1 cellular context compared by ENCODE assay signal in the genomic region with DNA sequence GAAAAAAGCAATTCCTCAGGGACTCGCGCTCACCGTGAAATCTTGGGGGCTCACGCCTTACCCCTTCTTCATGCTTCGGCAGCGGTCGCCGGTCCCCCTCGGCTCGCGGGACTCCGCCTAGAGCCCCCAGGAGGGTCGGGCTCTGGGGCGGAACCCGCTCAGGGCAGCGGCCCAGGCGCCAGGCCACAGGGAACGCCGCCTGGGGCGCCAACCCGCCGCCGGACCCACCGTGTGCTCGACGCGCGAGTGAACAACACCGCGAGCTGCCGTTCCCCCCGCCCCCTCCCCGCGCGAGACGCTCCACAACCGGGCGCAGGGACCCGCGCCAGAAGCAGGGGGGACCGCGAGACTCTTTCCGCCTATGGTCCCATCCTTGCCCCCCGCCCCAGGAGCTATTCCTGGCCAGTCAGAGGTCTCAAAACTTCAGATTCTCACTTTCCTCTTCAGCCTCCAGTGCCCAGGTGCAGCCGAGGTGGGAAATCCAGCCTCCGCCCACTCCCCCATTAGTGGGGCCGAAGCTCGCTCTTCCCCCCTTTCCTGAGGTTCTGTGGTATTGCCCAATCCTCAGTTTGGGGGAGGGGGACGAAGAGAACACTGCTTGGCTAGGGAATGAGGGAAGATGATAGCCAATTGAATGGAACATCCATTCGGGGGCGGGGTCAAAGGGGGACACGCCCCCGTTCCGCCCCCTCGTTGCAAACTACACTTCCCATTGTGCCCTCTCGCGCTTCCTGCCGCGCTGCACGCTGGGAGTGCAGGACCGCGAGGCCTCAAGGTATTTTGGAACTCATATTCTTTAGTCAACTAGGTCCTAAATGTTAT.
TF ChIP-seq lines count a peak whose summit lies in the region.

A gene (minus strand): TSS at position 265 of the 822 bp plus-strand sequence. CDS start 52,069 bp downstream, outside the sequence.

TF ChIP-seq in HepG2, 621 proteins besides CTCF, POLR2A, EP300 and RAD21 (continued from another document and continues in another):
- TF ChIP-seq, protein P1, sequence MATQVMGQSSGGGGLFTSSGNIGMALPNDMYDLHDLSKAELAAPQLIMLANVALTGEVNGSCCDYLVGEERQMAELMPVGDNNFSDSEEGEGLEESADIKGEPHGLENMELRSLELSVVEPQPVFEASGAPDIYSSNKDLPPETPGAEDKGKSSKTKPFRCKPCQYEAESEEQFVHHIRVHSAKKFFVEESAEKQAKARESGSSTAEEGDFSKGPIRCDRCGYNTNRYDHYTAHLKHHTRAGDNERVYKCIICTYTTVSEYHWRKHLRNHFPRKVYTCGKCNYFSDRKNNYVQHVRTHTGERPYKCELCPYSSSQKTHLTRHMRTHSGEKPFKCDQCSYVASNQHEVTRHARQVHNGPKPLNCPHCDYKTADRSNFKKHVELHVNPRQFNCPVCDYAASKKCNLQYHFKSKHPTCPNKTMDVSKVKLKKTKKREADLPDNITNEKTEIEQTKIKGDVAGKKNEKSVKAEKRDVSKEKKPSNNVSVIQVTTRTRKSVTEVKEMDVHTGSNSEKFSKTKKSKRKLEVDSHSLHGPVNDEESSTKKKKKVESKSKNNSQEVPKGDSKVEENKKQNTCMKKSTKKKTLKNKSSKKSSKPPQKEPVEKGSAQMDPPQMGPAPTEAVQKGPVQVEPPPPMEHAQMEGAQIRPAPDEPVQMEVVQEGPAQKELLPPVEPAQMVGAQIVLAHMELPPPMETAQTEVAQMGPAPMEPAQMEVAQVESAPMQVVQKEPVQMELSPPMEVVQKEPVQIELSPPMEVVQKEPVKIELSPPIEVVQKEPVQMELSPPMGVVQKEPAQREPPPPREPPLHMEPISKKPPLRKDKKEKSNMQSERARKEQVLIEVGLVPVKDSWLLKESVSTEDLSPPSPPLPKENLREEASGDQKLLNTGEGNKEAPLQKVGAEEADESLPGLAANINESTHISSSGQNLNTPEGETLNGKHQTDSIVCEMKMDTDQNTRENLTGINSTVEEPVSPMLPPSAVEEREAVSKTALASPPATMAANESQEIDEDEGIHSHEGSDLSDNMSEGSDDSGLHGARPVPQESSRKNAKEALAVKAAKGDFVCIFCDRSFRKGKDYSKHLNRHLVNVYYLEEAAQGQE (IDR thresholded peaks at IDR 0.05; ENCODE audit: borderline replicate concordance in 1 of 2, low read depth in 1 of 2, low read length in 2 of 2), result peak in 1 of 2 experiments; percentile 19; a peak in 1 of 4 replicates
- TF ChIP-seq RAD51 (IDR thresholded peaks at IDR 0.05; ENCODE audit: borderline replicate concordance) (no peak), ZSCAN25 (CRISPR knock-in tag; IDR thresholded peaks at IDR 0.05) (no peak), ZBTB3 (CRISPR knock-in tag; IDR thresholded peaks at IDR 0.05; ENCODE audit: borderline replicate concordance, low read depth) (0 out of 2 replicates have a peak, but pooled peaks have one; percentile 51), ZNF256 (CRISPR knock-in tag; conservative IDR thresholded peaks at IDR 0.05) (0 out of 2 replicates have a peak, but pooled peaks have one; percentile 40), ELF1 (CRISPR knock-in tag; IDR thresholded peaks at IDR 0.05) (peak; percentile 88), KAT8 (CRISPR knock-in tag; IDR thresholded peaks at IDR 0.05) (no peak), EEA1 (CRISPR knock-in tag; IDR thresholded peaks at IDR 0.05; ENCODE audit: borderline replicate concordance) (0 out of 2 replicates have a peak, but pooled peaks have one; percentile 51), SMARCE1 (IDR thresholded peaks at IDR 0.05; ENCODE audit: borderline replicate concordance) (no peak), KDM4B (CRISPR knock-in tag; IDR thresholded peaks at IDR 0.05) (no peak), NFATC3 (CRISPR knock-in tag; IDR thresholded peaks at IDR 0.05) (no peak), ZNF317 (CRISPR knock-in tag; IDR thresholded peaks at IDR 0.05) (peak; percentile 54; the same call in 1 of the 2 replicates), SAFB2 (CRISPR knock-in tag; IDR thresholded peaks at IDR 0.05; ENCODE audit: borderline replicate concordance, low read depth) (no peak), ZBTB1 (CRISPR knock-in tag; IDR thresholded peaks at IDR 0.05; ENCODE audit: borderline replicate concordance) (no peak), NFE2 (CRISPR knock-in tag; IDR thresholded peaks at IDR 0.05) (no peak), HOXA5 (CRISPR knock-in tag; IDR thresholded peaks at IDR 0.05) (peak; percentile 82), ZNF253 (CRISPR knock-in tag; IDR thresholded peaks at IDR 0.05; ENCODE audit: borderline replicate concordance) (0 out of 2 replicates have a peak, but pooled peaks have one; percentile 27), TGIF2 (CRISPR knock-in tag; IDR thresholded peaks at IDR 0.05) (no peak; the same call in 1 of the 2 replicates), ZNF598 (CRISPR knock-in tag; IDR thresholded peaks at IDR 0.05; ENCODE audit: borderline replicate concordance) (peak; percentile 24; the same call in 1 of the 2 replicates), U2AF2 (IDR thresholded peaks at IDR 0.05; ENCODE audit: low read depth, low read length) (no peak), NRL (CRISPR knock-in tag; IDR thresholded peaks at IDR 0.05; ENCODE audit: borderline replicate concordance) (no peak), ZKSCAN1 (IDR thresholded peaks at IDR 0.05; ENCODE audit: low read length) (no peak; the same call in 1 of the 2 replicates), ZFP37 (CRISPR knock-in tag; IDR thresholded peaks at IDR 0.05; ENCODE audit: borderline replicate concordance) (no peak; the same call in 1 of the 2 replicates), SUZ12 (IDR thresholded peaks at IDR 0.05; ENCODE audit: low read depth, low read length) (peak; percentile 93), JARID2 (CRISPR knock-in tag; IDR thresholded peaks at IDR 0.05; ENCODE audit: insufficient replicate concordance) (no peak), NFKB2 (CRISPR knock-in tag; IDR thresholded peaks at IDR 0.05; ENCODE audit: borderline replicate concordance) (peak; percentile 58; the same call in 1 of the 2 replicates), GLI4 (CRISPR knock-in tag; IDR thresholded peaks at IDR 0.05; ENCODE audit: borderline replicate concordance) (peak; percentile 43; the same call in 1 of the 2 replicates), BRCA1 (CRISPR knock-in tag; IDR thresholded peaks at IDR 0.05) (no peak; the same call in 1 of the 2 replicates)
- TF ChIP-seq, protein P2, sequence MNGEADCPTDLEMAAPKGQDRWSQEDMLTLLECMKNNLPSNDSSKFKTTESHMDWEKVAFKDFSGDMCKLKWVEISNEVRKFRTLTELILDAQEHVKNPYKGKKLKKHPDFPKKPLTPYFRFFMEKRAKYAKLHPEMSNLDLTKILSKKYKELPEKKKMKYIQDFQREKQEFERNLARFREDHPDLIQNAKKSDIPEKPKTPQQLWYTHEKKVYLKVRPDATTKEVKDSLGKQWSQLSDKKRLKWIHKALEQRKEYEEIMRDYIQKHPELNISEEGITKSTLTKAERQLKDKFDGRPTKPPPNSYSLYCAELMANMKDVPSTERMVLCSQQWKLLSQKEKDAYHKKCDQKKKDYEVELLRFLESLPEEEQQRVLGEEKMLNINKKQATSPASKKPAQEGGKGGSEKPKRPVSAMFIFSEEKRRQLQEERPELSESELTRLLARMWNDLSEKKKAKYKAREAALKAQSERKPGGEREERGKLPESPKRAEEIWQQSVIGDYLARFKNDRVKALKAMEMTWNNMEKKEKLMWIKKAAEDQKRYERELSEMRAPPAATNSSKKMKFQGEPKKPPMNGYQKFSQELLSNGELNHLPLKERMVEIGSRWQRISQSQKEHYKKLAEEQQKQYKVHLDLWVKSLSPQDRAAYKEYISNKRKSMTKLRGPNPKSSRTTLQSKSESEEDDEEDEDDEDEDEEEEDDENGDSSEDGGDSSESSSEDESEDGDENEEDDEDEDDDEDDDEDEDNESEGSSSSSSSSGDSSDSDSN (CRISPR knock-in tag; IDR thresholded peaks at IDR 0.05), result peak; percentile 52; the same call in 1 of the 2 replicates
- TF ChIP-seq, protein P3, sequence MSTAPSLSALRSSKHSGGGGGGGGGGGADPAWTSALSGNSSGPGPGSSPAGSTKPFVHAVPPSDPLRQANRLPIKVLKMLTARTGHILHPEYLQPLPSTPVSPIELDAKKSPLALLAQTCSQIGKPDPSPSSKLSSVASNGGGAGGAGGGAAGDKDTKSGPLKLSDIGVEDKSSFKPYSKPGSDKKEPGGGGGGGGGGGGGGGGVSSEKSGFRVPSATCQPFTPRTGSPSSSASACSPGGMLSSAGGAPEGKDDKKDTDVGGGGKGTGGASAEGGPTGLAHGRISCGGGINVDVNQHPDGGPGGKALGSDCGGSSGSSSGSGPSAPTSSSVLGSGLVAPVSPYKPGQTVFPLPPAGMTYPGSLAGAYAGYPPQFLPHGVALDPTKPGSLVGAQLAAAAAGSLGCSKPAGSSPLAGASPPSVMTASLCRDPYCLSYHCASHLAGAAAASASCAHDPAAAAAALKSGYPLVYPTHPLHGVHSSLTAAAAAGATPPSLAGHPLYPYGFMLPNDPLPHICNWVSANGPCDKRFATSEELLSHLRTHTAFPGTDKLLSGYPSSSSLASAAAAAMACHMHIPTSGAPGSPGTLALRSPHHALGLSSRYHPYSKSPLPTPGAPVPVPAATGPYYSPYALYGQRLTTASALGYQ (CRISPR knock-in tag; IDR thresholded peaks at IDR 0.05), result peak; percentile 62; the same call in 1 of the 2 replicates
- TF ChIP-seq, protein P4, sequence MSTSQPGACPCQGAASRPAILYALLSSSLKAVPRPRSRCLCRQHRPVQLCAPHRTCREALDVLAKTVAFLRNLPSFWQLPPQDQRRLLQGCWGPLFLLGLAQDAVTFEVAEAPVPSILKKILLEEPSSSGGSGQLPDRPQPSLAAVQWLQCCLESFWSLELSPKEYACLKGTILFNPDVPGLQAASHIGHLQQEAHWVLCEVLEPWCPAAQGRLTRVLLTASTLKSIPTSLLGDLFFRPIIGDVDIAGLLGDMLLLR (CRISPR knock-in tag; IDR thresholded peaks at IDR 0.05), result no peak
- TF ChIP-seq, protein P5, sequence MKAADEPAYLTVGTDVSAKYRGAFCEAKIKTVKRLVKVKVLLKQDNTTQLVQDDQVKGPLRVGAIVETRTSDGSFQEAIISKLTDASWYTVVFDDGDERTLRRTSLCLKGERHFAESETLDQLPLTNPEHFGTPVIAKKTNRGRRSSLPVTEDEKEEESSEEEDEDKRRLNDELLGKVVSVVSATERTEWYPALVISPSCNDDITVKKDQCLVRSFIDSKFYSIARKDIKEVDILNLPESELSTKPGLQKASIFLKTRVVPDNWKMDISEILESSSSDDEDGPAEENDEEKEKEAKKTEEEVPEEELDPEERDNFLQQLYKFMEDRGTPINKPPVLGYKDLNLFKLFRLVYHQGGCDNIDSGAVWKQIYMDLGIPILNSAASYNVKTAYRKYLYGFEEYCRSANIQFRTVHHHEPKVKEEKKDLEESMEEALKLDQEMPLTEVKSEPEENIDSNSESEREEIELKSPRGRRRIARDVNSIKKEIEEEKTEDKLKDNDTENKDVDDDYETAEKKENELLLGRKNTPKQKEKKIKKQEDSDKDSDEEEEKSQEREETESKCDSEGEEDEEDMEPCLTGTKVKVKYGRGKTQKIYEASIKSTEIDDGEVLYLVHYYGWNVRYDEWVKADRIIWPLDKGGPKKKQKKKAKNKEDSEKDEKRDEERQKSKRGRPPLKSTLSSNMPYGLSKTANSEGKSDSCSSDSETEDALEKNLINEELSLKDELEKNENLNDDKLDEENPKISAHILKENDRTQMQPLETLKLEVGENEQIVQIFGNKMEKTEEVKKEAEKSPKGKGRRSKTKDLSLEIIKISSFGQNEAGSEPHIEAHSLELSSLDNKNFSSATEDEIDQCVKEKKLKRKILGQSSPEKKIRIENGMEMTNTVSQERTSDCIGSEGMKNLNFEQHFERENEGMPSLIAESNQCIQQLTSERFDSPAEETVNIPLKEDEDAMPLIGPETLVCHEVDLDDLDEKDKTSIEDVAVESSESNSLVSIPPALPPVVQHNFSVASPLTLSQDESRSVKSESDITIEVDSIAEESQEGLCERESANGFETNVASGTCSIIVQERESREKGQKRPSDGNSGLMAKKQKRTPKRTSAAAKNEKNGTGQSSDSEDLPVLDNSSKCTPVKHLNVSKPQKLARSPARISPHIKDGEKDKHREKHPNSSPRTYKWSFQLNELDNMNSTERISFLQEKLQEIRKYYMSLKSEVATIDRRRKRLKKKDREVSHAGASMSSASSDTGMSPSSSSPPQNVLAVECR (CRISPR knock-in tag; IDR thresholded peaks at IDR 0.05; ENCODE audit: borderline replicate concordance), result peak; percentile 59; the same call in 1 of the 2 replicates
- TF ChIP-seq, protein P6, sequence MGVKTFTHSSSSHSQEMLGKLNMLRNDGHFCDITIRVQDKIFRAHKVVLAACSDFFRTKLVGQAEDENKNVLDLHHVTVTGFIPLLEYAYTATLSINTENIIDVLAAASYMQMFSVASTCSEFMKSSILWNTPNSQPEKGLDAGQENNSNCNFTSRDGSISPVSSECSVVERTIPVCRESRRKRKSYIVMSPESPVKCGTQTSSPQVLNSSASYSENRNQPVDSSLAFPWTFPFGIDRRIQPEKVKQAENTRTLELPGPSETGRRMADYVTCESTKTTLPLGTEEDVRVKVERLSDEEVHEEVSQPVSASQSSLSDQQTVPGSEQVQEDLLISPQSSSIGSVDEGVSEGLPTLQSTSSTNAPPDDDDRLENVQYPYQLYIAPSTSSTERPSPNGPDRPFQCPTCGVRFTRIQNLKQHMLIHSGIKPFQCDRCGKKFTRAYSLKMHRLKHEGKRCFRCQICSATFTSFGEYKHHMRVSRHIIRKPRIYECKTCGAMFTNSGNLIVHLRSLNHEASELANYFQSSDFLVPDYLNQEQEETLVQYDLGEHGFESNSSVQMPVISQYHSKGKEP (CRISPR knock-in tag; IDR thresholded peaks at IDR 0.05), result no peak
- TF ChIP-seq, protein P7, sequence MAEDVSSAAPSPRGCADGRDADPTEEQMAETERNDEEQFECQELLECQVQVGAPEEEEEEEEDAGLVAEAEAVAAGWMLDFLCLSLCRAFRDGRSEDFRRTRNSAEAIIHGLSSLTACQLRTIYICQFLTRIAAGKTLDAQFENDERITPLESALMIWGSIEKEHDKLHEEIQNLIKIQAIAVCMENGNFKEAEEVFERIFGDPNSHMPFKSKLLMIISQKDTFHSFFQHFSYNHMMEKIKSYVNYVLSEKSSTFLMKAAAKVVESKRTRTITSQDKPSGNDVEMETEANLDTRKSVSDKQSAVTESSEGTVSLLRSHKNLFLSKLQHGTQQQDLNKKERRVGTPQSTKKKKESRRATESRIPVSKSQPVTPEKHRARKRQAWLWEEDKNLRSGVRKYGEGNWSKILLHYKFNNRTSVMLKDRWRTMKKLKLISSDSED (CRISPR knock-in tag; IDR thresholded peaks at IDR 0.05), result peak; percentile 52; the same call in 1 of the 2 replicates
- TF ChIP-seq, protein P8, sequence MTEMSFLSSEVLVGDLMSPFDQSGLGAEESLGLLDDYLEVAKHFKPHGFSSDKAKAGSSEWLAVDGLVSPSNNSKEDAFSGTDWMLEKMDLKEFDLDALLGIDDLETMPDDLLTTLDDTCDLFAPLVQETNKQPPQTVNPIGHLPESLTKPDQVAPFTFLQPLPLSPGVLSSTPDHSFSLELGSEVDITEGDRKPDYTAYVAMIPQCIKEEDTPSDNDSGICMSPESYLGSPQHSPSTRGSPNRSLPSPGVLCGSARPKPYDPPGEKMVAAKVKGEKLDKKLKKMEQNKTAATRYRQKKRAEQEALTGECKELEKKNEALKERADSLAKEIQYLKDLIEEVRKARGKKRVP (CRISPR knock-in tag; IDR thresholded peaks at IDR 0.05), result peak in 1 of 2 experiments; percentile 38; a peak in 1 of 4 replicates
- TF ChIP-seq, protein P9, sequence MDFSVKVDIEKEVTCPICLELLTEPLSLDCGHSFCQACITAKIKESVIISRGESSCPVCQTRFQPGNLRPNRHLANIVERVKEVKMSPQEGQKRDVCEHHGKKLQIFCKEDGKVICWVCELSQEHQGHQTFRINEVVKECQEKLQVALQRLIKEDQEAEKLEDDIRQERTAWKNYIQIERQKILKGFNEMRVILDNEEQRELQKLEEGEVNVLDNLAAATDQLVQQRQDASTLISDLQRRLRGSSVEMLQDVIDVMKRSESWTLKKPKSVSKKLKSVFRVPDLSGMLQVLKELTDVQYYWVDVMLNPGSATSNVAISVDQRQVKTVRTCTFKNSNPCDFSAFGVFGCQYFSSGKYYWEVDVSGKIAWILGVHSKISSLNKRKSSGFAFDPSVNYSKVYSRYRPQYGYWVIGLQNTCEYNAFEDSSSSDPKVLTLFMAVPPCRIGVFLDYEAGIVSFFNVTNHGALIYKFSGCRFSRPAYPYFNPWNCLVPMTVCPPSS (IDR thresholded peaks at IDR 0.05), result no peak
